ENCODE assay signal across 21 cellular contexts in genomic region chr2:232831496-232831895, GRCh38. TPM values are rescaled to one million over a fixed set of nuclear protein-coding genes. Genes with fewer than 3 reads are reported as not detected.
DNase-seq lines count a peak whose midpoint lies in the region; FAIRE-seq and TF ChIP-seq lines count a peak whose summit lies in the region.
"Had no signal": no experiment of that assay in that cellular context is flagged by ENCODE, and none has a peak within 500 bp of the region (broad histone marks: within the 10 kb centered on the region; RNA-seq: fewer than 3 reads in every experiment).

No MANE protein-coding gene starts in this region.

- DNase-seq in GM19239 (ENCODE audit: insufficient read length, low spot score) = no peak
- peak; percentile 19 for DNase-seq in fibroblast of villous mesenchyme (ENCODE audit: low read depth)
- DNase-seq in left kidney (ENCODE audit: low read depth, low spot score) = peak; percentile 45
- peak; percentile 86 for DNase-seq in renal cortical epithelial cell (ENCODE audit: low read depth)
- DNase-seq in NCI-H2227 treated with DMSO at 0.1 percent for 48 hours (lab: John Stamatoyannopoulos, UW) = no peak
- DNase-seq in NCI-H1694 (lab: John Stamatoyannopoulos, UW) = no peak
- no peak for DNase-seq in NCI-H446 treated with DMSO at 0.1 percent for 48 hours (lab: John Stamatoyannopoulos, UW)
- DNase-seq: BE2C; C1 segment of cervical spinal cord; CD4-positive, CD25-positive, alpha-beta regulatory T cell; CD8-positive, alpha-beta memory T cell; COR-L47; DMS153; DMS79; GF-D8; H9 had no signal

- no peak overlapping the region for H3K4me3 ChIP-seq in fibroblast of villous mesenchyme (ENCODE audit: low read depth, low read length)

- TF ChIP-seq CTCF in fibroblast of villous mesenchyme (IDR thresholded peaks at IDR 0.05; ENCODE audit: insufficient read depth, low read depth, low read length) = no peak

- peak; percentile 8 for FAIRE-seq in GM19239 (lab: Jason Lieb, UNC)
- FAIRE-seq: D721Med, H1, HepG2 had no signal

RNA-seq across cellular contexts. Expression of gene SNORC, which starts 38.6 kb away (rescaled TPM):
- total RNA-seq in fibroblast of villous mesenchyme (0.86 and 0.97 TPM in 2 replicates), renal cortical epithelial cell (0.69 and 2.1 TPM in 2 replicates)

RNA-seq across cellular contexts. Expression of gene KCNJ13, which starts 55.1 kb away (rescaled TPM):
- total RNA-seq in fibroblast of villous mesenchyme (not detected in 2 replicates), renal cortical epithelial cell (0.20 TPM in 1 of 2 replicates, not detected in the other)
- total RNA-seq: A172; CD4-positive, CD25-positive, alpha-beta regulatory T cell; CD8-positive, alpha-beta memory T cell; Daoy; H1; H9; HepG2 had no signal

Comparison
In these comparisons a context has a peak if more than half of its experiments do, and no peak if none do; other contexts are left out.
1. DNase-seq: peak in fibroblast of villous mesenchyme (single experiment), left kidney (single experiment) and renal cortical epithelial cell (single experiment); none in GM19239 (single experiment), NCI-H2227 treated with DMSO at 0.1 percent for 48 hours (single experiment), NCI-H1694 (single experiment) and NCI-H446 treated with DMSO at 0.1 percent for 48 hours (single experiment).